Comparison of ENCODE assay signal across 1 cellular context in the genomic region with DNA sequence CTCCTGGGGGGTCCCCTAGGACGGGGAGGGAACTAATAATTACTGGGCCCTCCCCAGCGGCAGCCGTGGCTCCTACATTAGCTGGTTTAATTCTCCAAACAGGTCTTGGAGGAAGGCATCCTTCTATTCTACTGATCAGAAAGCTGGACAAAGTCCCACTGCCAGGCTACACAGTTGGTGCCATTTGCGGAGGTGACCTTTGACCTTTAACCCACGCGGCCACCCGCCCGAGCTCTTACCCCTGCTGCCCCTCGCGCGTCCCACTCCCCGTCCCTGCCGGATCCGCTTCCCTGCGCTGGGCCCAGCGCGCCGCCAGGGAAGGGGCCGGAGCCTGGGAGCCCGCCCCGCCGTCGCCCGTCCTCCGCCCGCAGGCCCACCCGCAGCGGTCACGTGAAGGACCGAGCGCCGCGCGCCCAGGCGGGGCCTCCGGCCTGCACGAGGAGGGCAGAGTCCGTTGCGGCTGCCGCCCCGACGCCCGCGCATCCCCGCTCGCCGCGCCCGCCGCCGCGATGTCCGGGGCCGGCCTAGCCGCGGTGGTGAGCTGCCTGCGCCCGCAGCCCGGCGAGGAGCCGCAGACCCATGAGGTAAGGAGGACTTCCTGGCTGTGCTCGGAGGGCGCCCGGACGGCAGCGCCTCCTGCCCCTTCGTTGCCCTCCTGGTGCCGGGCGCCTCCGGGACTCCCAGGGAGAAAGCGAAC. TPM values are rescaled to one million over a fixed set of nuclear protein-coding genes. Genes with fewer than 3 reads are reported as not detected.
"Had no signal": no experiment of that assay in that cellular context is flagged by ENCODE, and none has a peak within 500 bp of the region (broad histone marks: within the 10 kb centered on the region; RNA-seq: fewer than 3 reads in every experiment).

No MANE protein-coding gene starts in this region.

RNA-seq across cellular contexts. Expression of a gene that starts 48.9 kb away (rescaled TPM):
- total RNA-seq: renal cortical epithelial cell had no signal
